8 cellular contexts compared by ENCODE assay signal in the genomic region with DNA sequence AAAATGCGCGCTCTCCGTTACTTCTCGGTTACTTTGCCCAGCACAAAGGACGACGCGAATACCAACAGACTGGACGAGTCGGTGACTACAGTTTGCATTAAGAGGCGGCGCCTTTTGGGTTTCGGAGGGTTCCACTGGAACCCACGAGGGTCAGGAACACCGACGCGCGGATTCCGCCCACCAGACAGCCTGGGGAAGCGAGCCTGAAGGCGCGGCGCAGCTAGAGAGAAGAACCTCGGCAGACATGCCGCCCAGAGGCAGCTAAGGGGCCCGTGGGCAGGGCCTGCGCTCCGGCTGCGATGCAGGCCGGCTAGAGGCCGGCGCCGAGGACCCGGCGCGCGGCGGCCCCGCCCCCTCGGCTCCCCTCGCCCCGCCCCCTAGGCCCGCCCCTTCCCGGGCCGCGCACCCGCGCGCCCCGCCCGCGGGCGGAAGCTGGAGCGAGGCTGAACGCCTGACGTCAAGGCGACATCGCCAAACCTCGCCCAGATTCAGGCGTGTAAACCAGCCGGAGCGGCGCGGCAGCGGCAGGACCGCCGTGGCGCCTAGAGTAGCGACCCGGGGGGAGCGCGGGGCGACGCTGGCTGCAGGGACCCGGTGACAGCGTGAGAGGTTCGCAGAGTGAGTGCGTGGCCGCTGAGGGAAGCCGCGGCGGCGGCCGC. TPM values are rescaled to one million over a fixed set of nuclear protein-coding genes. Genes with fewer than 3 reads are reported as not detected.
DNase-seq lines count a peak whose midpoint lies in the region; ATAC-seq lines count a peak whose summit lies in the region.

A gene (plus strand): TSS at position 465 of the 659 bp plus-strand sequence. CDS start 37,826 bp downstream, outside the sequence.

- no peaks in the 10 kb centered on the region for H3K27me3 ChIP-seq in BLaER1

- peak within 1 kb of the TSS; percentile 97 for H3K9ac ChIP-seq in BLaER1

- DNase-seq in NCI-H526 treated with DMSO at 0.1 percent for 48 hours (lab: John Stamatoyannopoulos, UW), result peak; percentile 76
- DNase-seq in activated CD4-positive, alpha-beta T cell treated with anti-CD3 and anti-CD28 coated beads, Interleukin-2, amount 50 U/mL, for 1 hour, result peak; percentile 86
- DNase-seq in dedifferentiated amniotic fluid mesenchymal stem cell (ENCODE audit: extremely low spot score), result peak; percentile 87
- DNase-seq in left lobe of liver (ENCODE audit: low spot score), result peak; percentile 93
- DNase-seq in stimulated activated CD4-positive, alpha-beta T cell treated with anti-CD3 and anti-CD28 coated beads, Interleukin-2, amount 100 ng/mL, for 24 hours, result peak; percentile 86 to 87

- no peaks in the 10 kb centered on the region for H3K9me3 ChIP-seq in BLaER1

- peaks cover 55% of the 10 kb centered on the region for H3K4me1 ChIP-seq in BLaER1

- H3K36me3 ChIP-seq in BLaER1, result peaks cover 10% of the 10 kb centered on the region; the same call in 1 of the 2 replicates

- H3K27ac ChIP-seq in BLaER1, result peak within 1 kb of the TSS; percentile 95

- ATAC-seq in GM19324 (IDR thresholded peaks at IDR 0.05; ENCODE audit: low FRiP score, unreplicated experiment) (peak; percentile 90), HG03460 (IDR thresholded peaks at IDR 0.05; ENCODE audit: unreplicated experiment) (peak; percentile 82), left lobe of liver (peak; percentile 94)

- peak within 1 kb of the TSS; percentile 90 for H3K4me2 ChIP-seq in BLaER1

- H4K20me1 ChIP-seq in BLaER1, result peaks cover 43% of the 10 kb centered on the region

- H3K4me3 ChIP-seq in BLaER1, result peak within 1 kb of the TSS; percentile 87

RNA-seq across cellular contexts. Expression of the gene that starts here (rescaled TPM):
- total RNA-seq in left lobe of liver, result 48.1 TPM

Comparison
In these comparisons a context has a peak if more than half of its experiments do, and no peak if none do; other contexts are left out.
1. Peak in every context shown above with its lines: DNase-seq, ATAC-seq, H3K4me3 ChIP-seq and H3K27ac ChIP-seq.